Comparison of ENCODE assay signal across 27 cellular contexts in the genomic region with DNA sequence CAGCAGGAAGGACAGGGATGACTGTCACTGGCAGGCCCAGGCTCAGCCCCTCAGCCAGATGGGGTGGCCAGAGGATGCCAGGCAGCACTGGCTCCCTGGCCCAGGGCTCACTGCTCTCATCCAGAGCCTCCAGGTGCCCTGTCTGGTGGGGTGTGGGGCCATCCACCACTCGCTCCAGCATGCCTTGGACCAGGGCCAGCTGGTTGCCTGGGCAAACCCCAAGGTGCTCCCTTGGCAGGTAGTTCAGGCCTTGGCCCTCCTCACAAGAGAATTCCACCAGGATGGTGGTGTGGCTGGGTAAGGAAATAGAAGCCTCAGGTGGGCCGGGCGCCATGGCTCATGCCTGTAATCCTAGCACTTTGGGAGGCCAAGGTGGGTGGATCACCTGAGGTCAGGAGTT.
"Had no signal": no experiment of that assay in that cellular context is flagged by ENCODE, and none has a peak within 500 bp of the region (broad histone marks: within the 10 kb centered on the region; RNA-seq: fewer than 3 reads in every experiment).

No MANE protein-coding gene starts in this region.

- H3K27ac Mint-ChIP-seq: activated CD4-positive, alpha-beta memory T cell treated with anti-CD3 and anti-CD28 coated beads for 36 hours; activated CD4-positive, alpha-beta T cell treated with anti-CD3 and anti-CD28 coated beads for 36 hours; activated CD4-positive, alpha-beta T cell treated with anti-CD3 and anti-CD28 coated beads, Interleukin-2, amount 10 ng/mL, durations not matched to agents 24 days and 14 days; activated CD8-positive, alpha-beta memory T cell treated with anti-CD3 and anti-CD28 coated beads, Interleukin-2, amount 10 ng/mL, durations not matched to agents 7 days and 5 days; activated CD8-positive, alpha-beta T cell treated with anti-CD3 and anti-CD28 coated beads, Interleukin-2, amount 10 ng/mL, durations not matched to agents 7 days and 5 days; activated naive CD4-positive, alpha-beta T cell treated with anti-CD3 and anti-CD28 coated beads, Interleukin-2, amount 10 ng/mL, durations not matched to agents 7 days and 5 days; activated naive CD4-positive, alpha-beta T cell treated with anti-CD3 and anti-CD28 coated beads, Interleukin-2, amount 50 U/mL, for 72 hours; T-cell; T-helper 17 cell; T-helper 2 cell treated with Interferon-gamma antibody and Interleukin-4, amounts not matched to agents 5 μg/mL and 100 μg/mL, for 36 hours had no signal

- H3K27ac ChIP-seq: adrenal gland, body of pancreas, colonic mucosa, epithelial cell of prostate, heart left ventricle had no signal

- H3K4me1 ChIP-seq: adrenal gland, body of pancreas, colonic mucosa, heart left ventricle had no signal

- ATAC-seq: activated CD4-positive, alpha-beta T cell treated with anti-CD3 and anti-CD28 coated beads for 36 hours; activated CD8-positive, alpha-beta memory T cell treated with anti-CD3 and anti-CD28 coated beads, Interleukin-2, amount 10 ng/mL, durations not matched to agents 7 days and 5 days; activated CD8-positive, alpha-beta T cell treated with anti-CD3 and anti-CD28 coated beads, Interleukin-2, amount 10 ng/mL, durations not matched to agents 7 days and 5 days; activated naive CD4-positive, alpha-beta T cell treated with anti-CD3 and anti-CD28 coated beads, Interleukin-2, amount 50 U/mL, for 72 hours; body of pancreas; heart left ventricle; T-cell; T-helper 17 cell had no signal

- H3K36me3 Mint-ChIP-seq: activated CD4-positive, alpha-beta memory T cell treated with anti-CD3 and anti-CD28 coated beads for 36 hours; activated CD8-positive, alpha-beta memory T cell treated with anti-CD3 and anti-CD28 coated beads, Interleukin-2, amount 10 ng/mL, durations not matched to agents 7 days and 5 days; activated naive CD4-positive, alpha-beta T cell treated with anti-CD3 and anti-CD28 coated beads, Interleukin-2, amount 10 ng/mL, durations not matched to agents 7 days and 5 days; activated naive CD4-positive, alpha-beta T cell treated with anti-CD3 and anti-CD28 coated beads, Interleukin-2, amount 50 U/mL, for 72 hours; T-cell had no signal

- H3K4me3 Mint-ChIP-seq: activated CD4-positive, alpha-beta memory T cell treated with anti-CD3 and anti-CD28 coated beads for 36 hours; activated CD4-positive, alpha-beta T cell treated with anti-CD3 and anti-CD28 coated beads for 36 hours; activated CD4-positive, alpha-beta T cell treated with anti-CD3 and anti-CD28 coated beads, Interleukin-2, amount 10 ng/mL, durations not matched to agents 24 days and 14 days; activated CD8-positive, alpha-beta memory T cell treated with anti-CD3 and anti-CD28 coated beads, Interleukin-2, amount 10 ng/mL, durations not matched to agents 7 days and 5 days; activated CD8-positive, alpha-beta T cell treated with anti-CD3 and anti-CD28 coated beads, Interleukin-2, amount 10 ng/mL, durations not matched to agents 7 days and 5 days; activated naive CD4-positive, alpha-beta T cell treated with anti-CD3 and anti-CD28 coated beads, Interleukin-2, amount 10 ng/mL, durations not matched to agents 7 days and 5 days; T-cell; T-helper 17 cell; T-helper 2 cell treated with Interferon-gamma antibody and Interleukin-4, amounts not matched to agents 5 μg/mL and 100 μg/mL, for 36 hours had no signal

- H3K4me1 Mint-ChIP-seq: activated CD4-positive, alpha-beta T cell treated with anti-CD3 and anti-CD28 coated beads for 36 hours; activated CD4-positive, alpha-beta T cell treated with anti-CD3 and anti-CD28 coated beads, Interleukin-2, amount 10 ng/mL, durations not matched to agents 24 days and 14 days; activated CD8-positive, alpha-beta memory T cell treated with anti-CD3 and anti-CD28 coated beads, Interleukin-2, amount 10 ng/mL, durations not matched to agents 7 days and 5 days; activated naive CD4-positive, alpha-beta T cell treated with anti-CD3 and anti-CD28 coated beads, Interleukin-2, amount 10 ng/mL, durations not matched to agents 7 days and 5 days; T-cell; T-helper 17 cell had no signal

- H3K27me3 ChIP-seq: adrenal gland, body of pancreas, colonic mucosa, heart left ventricle had no signal

- H3K36me3 ChIP-seq: adrenal gland, colonic mucosa, heart left ventricle had no signal

- H3K9me3 Mint-ChIP-seq: activated CD4-positive, alpha-beta memory T cell treated with anti-CD3 and anti-CD28 coated beads for 36 hours; activated CD4-positive, alpha-beta T cell treated with anti-CD3 and anti-CD28 coated beads, Interleukin-2, amount 10 ng/mL, durations not matched to agents 24 days and 14 days; activated naive CD4-positive, alpha-beta T cell treated with anti-CD3 and anti-CD28 coated beads, Interleukin-2, amount 10 ng/mL, durations not matched to agents 7 days and 5 days; activated naive CD4-positive, alpha-beta T cell treated with anti-CD3 and anti-CD28 coated beads, Interleukin-2, amount 50 U/mL, for 72 hours; T-cell; T-helper 2 cell treated with Interferon-gamma antibody and Interleukin-4, amounts not matched to agents 5 μg/mL and 100 μg/mL, for 36 hours had no signal

- DNase-seq: activated CD4-positive, alpha-beta memory T cell treated with anti-CD3 and anti-CD28 coated beads for 36 hours; activated CD4-positive, alpha-beta T cell treated with anti-CD3 and anti-CD28 coated beads for 36 hours; activated CD4-positive, alpha-beta T cell treated with anti-CD3 and anti-CD28 coated beads, Interleukin-2, amount 10 ng/mL, durations not matched to agents 24 days and 14 days; activated CD4-positive, CD25-positive, alpha-beta regulatory T cell; activated CD4-positive, CD25-positive, alpha-beta regulatory T cell treated with anti-CD3 and anti-CD28 coated beads, Interleukin-2, amount 50 U/mL, for 72 hours; activated CD8-positive, alpha-beta memory T cell treated with anti-CD3 and anti-CD28 coated beads, Interleukin-2, amount 10 ng/mL, durations not matched to agents 7 days and 5 days; activated CD8-positive, alpha-beta memory T cell treated with anti-CD3 and anti-CD28 coated beads, Interleukin-2, amount 50 U/mL, for 4 hours; activated CD8-positive, alpha-beta T cell treated with anti-CD3 and anti-CD28 coated beads, Interleukin-2, amount 10 ng/mL, durations not matched to agents 7 days and 5 days; activated gamma-delta T cell; activated naive CD4-positive, alpha-beta T cell; activated naive CD4-positive, alpha-beta T cell treated with anti-CD3 and anti-CD28 coated beads, Interleukin-2, amount 10 ng/mL, durations not matched to agents 7 days and 5 days; activated T-cell treated with anti-CD3 and anti-CD28 coated beads, Interleukin-2, amount 50 U/mL, for 1 hour; activated T-cell treated with anti-CD3 and anti-CD28 coated beads, Interleukin-2, amount 50 U/mL, for 48 hours; adrenal gland; amygdala; caudate nucleus; colonic mucosa; effector CD8-positive, alpha-beta T cell; foreskin fibroblast; heart left ventricle; T-cell; T-helper 17 cell; T1000 had no signal

- H3K4me3 ChIP-seq: adrenal gland, body of pancreas, colonic mucosa, heart left ventricle had no signal

- H3K27me3 Mint-ChIP-seq: activated CD4-positive, alpha-beta memory T cell treated with anti-CD3 and anti-CD28 coated beads for 36 hours; activated CD4-positive, alpha-beta T cell treated with anti-CD3 and anti-CD28 coated beads for 36 hours; activated CD4-positive, alpha-beta T cell treated with anti-CD3 and anti-CD28 coated beads, Interleukin-2, amount 10 ng/mL, durations not matched to agents 24 days and 14 days; activated CD8-positive, alpha-beta memory T cell treated with anti-CD3 and anti-CD28 coated beads, Interleukin-2, amount 10 ng/mL, durations not matched to agents 7 days and 5 days; T-cell had no signal

- H3K9me3 ChIP-seq: adrenal gland, body of pancreas, colonic mucosa, heart left ventricle had no signal
